In genomic region chr12:116465892-116466291, GRCh38 we compare ENCODE assay signal across 1 cellular context.
TF ChIP-seq lines count a peak whose summit lies in the region.

No MANE protein-coding gene starts in this region.

TF ChIP-seq in K562, 482 proteins besides CTCF, POLR2A, EP300 and RAD21 (continued from another document):
- TF ChIP-seq ZBTB40 (IDR thresholded peaks at IDR 0.05): no peak
- no peak for TF ChIP-seq ZBTB40 (CRISPR knock-in tag; IDR thresholded peaks at IDR 0.05)
- TF ChIP-seq CCNT2 (IDR thresholded peaks at IDR 0.05; ENCODE audit: borderline replicate concordance, extremely low read depth, insufficient read length, low read depth, low read length): no peak
- no peak for TF ChIP-seq ZNF23 (CRISPR knock-in tag; IDR thresholded peaks at IDR 0.05)
- no peak for TF ChIP-seq NELFE (IDR thresholded peaks at IDR 0.05; ENCODE audit: insufficient read depth, insufficient read length)
- no peak for TF ChIP-seq ZNF778 (CRISPR knock-in tag; IDR thresholded peaks at IDR 0.05)
- no peak for TF ChIP-seq DMBX1 (CRISPR knock-in tag; IDR thresholded peaks at IDR 0.05; ENCODE audit: borderline replicate concordance)
- TF ChIP-seq CHD4 (IDR thresholded peaks at IDR 0.05; ENCODE audit: insufficient read depth, insufficient replicate concordance, low read depth, low read length, poor library complexity, severe bottlenecking): no peak
- TF ChIP-seq HOMEZ (CRISPR knock-in tag; IDR thresholded peaks at IDR 0.05): no peak
- TF ChIP-seq XRCC3 (IDR thresholded peaks at IDR 0.05): no peak
- no peak for TF ChIP-seq NFIC (IDR thresholded peaks at IDR 0.05)
- TF ChIP-seq MIER1 (IDR thresholded peaks at IDR 0.05; ENCODE audit: low read depth): no peak
- TF ChIP-seq ZNF253 (CRISPR knock-in tag; conservative IDR thresholded peaks at IDR 0.05): no peak
- TF ChIP-seq TCF15 (CRISPR knock-in tag; IDR thresholded peaks at IDR 0.05): no peak
- no peak for TF ChIP-seq SLC30A9 (CRISPR knock-in tag; IDR thresholded peaks at IDR 0.05)
- TF ChIP-seq TEAD4 (IDR thresholded peaks at IDR 0.05; ENCODE audit: low read length): peak; percentile 16; the same call in 1 of the 2 replicates
- TF ChIP-seq TEAD4 (CRISPR knock-in tag; IDR thresholded peaks at IDR 0.05; ENCODE audit: borderline replicate concordance): no peak
- peak; percentile 45 for TF ChIP-seq CBFA2T2 (conservative IDR thresholded peaks at IDR 0.05)
- no peak for TF ChIP-seq TGIF2 (CRISPR knock-in tag; IDR thresholded peaks at IDR 0.05)
- TF ChIP-seq SP2 (IDR thresholded peaks at IDR 0.05; ENCODE audit: extremely low read depth, low read depth, low read length, poor library complexity, severe bottlenecking): no peak
- TF ChIP-seq ZBTB49 (CRISPR knock-in tag; IDR thresholded peaks at IDR 0.05; ENCODE audit: borderline replicate concordance): no peak
- no peak for TF ChIP-seq SMARCC2 (IDR thresholded peaks at IDR 0.05; ENCODE audit: low read depth)
- no peak for TF ChIP-seq FOSL1 (tag; conservative IDR thresholded peaks at IDR 0.05)
- no peak for TF ChIP-seq CEBPZ (IDR thresholded peaks at IDR 0.05; ENCODE audit: borderline replicate concordance, low read depth, low read length)
- no peak for TF ChIP-seq HLTF (IDR thresholded peaks at IDR 0.05)
- TF ChIP-seq ZNF277 (CRISPR knock-in tag; IDR thresholded peaks at IDR 0.05; ENCODE audit: borderline replicate concordance): no peak
- peak; percentile 54 for TF ChIP-seq CBFA2T3 (IDR thresholded peaks at IDR 0.05)
